In genomic region chr17:56514264-56514663, GRCh38 we compare ENCODE assay signal across 29 cellular contexts.
"Had no signal": no experiment of that assay in that cellular context is flagged by ENCODE, and none has a peak within 500 bp of the region (broad histone marks: within the 10 kb centered on the region; RNA-seq: fewer than 3 reads in every experiment).

No MANE protein-coding gene starts in this region.

- H3K9me3 ChIP-seq: adrenal gland, body of pancreas, esophagus squamous epithelium, gastroesophageal sphincter, heart right ventricle had no signal

- H3K27me3 ChIP-seq: adrenal gland, body of pancreas, esophagus squamous epithelium, gastroesophageal sphincter had no signal

- H3K27ac ChIP-seq: adrenal gland, body of pancreas, esophagus squamous epithelium, gastroesophageal sphincter, heart right ventricle, WERI-Rb-1 had no signal

- H3K4me1 ChIP-seq: adrenal gland, body of pancreas, esophagus squamous epithelium, gastroesophageal sphincter, heart right ventricle had no signal

- DNase-seq: activated B cell treated with CpG ODN at 0.5 μM for 24 hours; activated CD4-positive, alpha-beta T cell treated with anti-CD3 and anti-CD28 coated beads for 48 hours; activated CD4-positive, alpha-beta T cell treated with anti-CD3 and anti-CD28 coated beads, Interleukin-2, amount 50 U/mL, for 1 hour; activated CD4-positive, alpha-beta T cell treated with anti-CD3 and anti-CD28 coated beads, Interleukin-2, amount 50 U/mL, for 48 hours; activated CD8-positive, alpha-beta memory T cell treated with anti-CD3 and anti-CD28 coated beads, Interleukin-2, amount 10 ng/mL, durations not matched to agents 7 days and 5 days; activated CD8-positive, alpha-beta memory T cell treated with anti-CD3 and anti-CD28 coated beads, Interleukin-2, amount 50 U/mL, for 4 hours; activated CD8-positive, alpha-beta T cell treated with anti-CD3 and anti-CD28 coated beads, Interleukin-2, amount 10 ng/mL, durations not matched to agents 7 days and 5 days; activated effector memory CD4-positive, alpha-beta T cell treated with anti-CD3 and anti-CD28 coated beads, Interleukin-2, amount 50 U/mL, for 16 hours; activated naive CD4-positive, alpha-beta T cell treated with anti-CD3 and anti-CD28 coated beads for 36 hours; activated naive CD8-positive, alpha-beta T cell treated with anti-CD3 and anti-CD28 coated beads for 36 hours; activated naive CD8-positive, alpha-beta T cell treated with anti-CD3 and anti-CD28 coated beads, Interleukin-2, amount 50 U/mL, for 24 hours; activated T-cell treated with anti-CD3 and anti-CD28 coated beads, Interleukin-2, amount 50 U/mL, for 1 hour; activated T-cell treated with anti-CD3 and anti-CD28 coated beads, Interleukin-2, amount 50 U/mL, for 48 hours; adrenal gland; amygdala; aorta; body of pancreas; caudate nucleus; cortex of kidney; dermis blood vessel endothelial cell; effector CD4-positive, alpha-beta T cell; effector memory CD8-positive, alpha-beta T cell; erythroblast; esophagus squamous epithelium; foreskin melanocyte; heart right ventricle; T1000; WERI-Rb-1 had no signal

- H3K36me3 ChIP-seq: adrenal gland, esophagus squamous epithelium, gastroesophageal sphincter, heart right ventricle, WERI-Rb-1 had no signal

- H3K4me3 ChIP-seq: adrenal gland, body of pancreas, esophagus squamous epithelium, gastroesophageal sphincter, heart right ventricle had no signal
